ENCODE assay signal across 9 cellular contexts in the genomic region with DNA sequence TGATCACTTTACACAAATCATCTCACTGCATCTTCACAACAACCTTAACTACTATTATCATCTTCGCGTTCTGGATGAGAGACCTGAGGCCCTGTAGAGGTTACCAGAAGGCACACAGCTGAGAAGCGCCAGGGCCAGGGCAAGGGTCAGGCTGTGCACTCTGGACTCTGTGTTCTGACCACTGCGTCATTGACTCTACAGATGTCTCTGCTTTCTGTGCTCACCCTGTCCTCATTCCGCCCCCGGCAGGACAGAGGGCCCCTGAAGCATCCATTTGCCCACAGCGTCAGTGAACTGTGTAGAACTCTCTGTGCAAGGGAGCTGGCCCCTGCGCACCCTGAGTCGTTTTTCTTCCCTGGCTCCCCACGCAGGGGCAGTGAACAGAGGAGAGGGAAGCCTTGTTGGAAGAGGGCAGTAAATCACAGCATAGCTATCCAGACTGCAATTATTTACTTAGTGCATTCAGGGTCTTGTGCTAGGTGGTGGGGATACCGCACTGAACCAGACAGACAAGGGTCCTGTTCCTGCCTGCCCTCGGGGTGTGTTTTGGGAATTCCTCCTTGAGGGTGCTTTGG. TPM values are rescaled to one million over a fixed set of nuclear protein-coding genes. Genes with fewer than 3 reads are reported as not detected.
DNase-seq lines count a peak whose midpoint lies in the region; ATAC-seq and TF ChIP-seq lines count a peak whose summit lies in the region.
"Had no signal": no experiment of that assay in that cellular context is flagged by ENCODE, and none has a peak within 500 bp of the region (broad histone marks: within the 10 kb centered on the region; RNA-seq: fewer than 3 reads in every experiment).

No MANE protein-coding gene starts in this region.

- peak overlapping the region; percentile 67; the same call in 1 of the 2 replicates for H3K4me3 ChIP-seq in iPS-18c (ENCODE audit: insufficient read depth, low read depth, low read length)

- no peak for ATAC-seq in activated B cell treated with CpG ODN at 0.5 μM for 24 hours (ENCODE audit: low read depth)
- ATAC-seq in stimulated activated memory B cell treated with anti-CD40 and anti-IgM and Interleukin-4, amounts not matched to agents 10 μg/mL and 1 μg/mL and 100 μg/mL, for 72 hours, result no peak

- no peak for DNase-seq in T-helper 2 cell treated with Interferon-gamma antibody and Interleukin-4, amounts not matched to agents 5 μg/mL and 100 μg/mL, for 36 hours (ENCODE audit: low spot score)
- DNase-seq in T-helper 2 cell, result no peak
- no peak for DNase-seq in activated B cell treated with CpG ODN at 0.5 μM for 24 hours
- no peak for DNase-seq in UCSD-AML1 (lab: John Stamatoyannopoulos, UW; ENCODE audit: unreplicated experiment)
- DNase-seq in middle frontal gyrus (ENCODE audit: extremely low spot score, low spot score), result no peak
- no peak for DNase-seq in DMS53 (lab: John Stamatoyannopoulos, UW)
- DNase-seq: NCI-H1105 treated with DMSO at 0.1 percent for 48 hours had no signal

- CTCF ChIA-PET in activated B cell treated with CpG ODN at 0.5 μM for 24 hours (lab: Charles Lee), result no interaction called here

- no peaks in the 10 kb centered on the region for H3K36me3 Mint-ChIP-seq in T-helper 2 cell treated with Interferon-gamma antibody and Interleukin-4, amounts not matched to agents 5 μg/mL and 100 μg/mL, for 36 hours (ENCODE audit: low read depth)
- H3K36me3 Mint-ChIP-seq in activated B cell treated with CpG ODN at 0.5 μM for 24 hours (ENCODE audit: low read depth), result no peaks in the 10 kb centered on the region
- H3K36me3 Mint-ChIP-seq in stimulated activated memory B cell treated with anti-CD40 and anti-IgM and Interleukin-4, amounts not matched to agents 10 μg/mL and 1 μg/mL and 100 μg/mL, for 72 hours, result no peaks in the 10 kb centered on the region

- TF ChIP-seq CTCF in activated B cell treated with CpG ODN at 0.5 μM for 24 hours (IDR thresholded peaks at IDR 0.05), result no peak

- peak overlapping the region; percentile 95 for H3K27ac Mint-ChIP-seq in T-helper 2 cell treated with Interferon-gamma antibody and Interleukin-4, amounts not matched to agents 5 μg/mL and 100 μg/mL, for 36 hours
- H3K27ac Mint-ChIP-seq in activated B cell treated with CpG ODN at 0.5 μM for 24 hours, result peak overlapping the region; percentile 73
- peak overlapping the region; percentile 90 for H3K27ac Mint-ChIP-seq in stimulated activated memory B cell treated with anti-CD40 and anti-IgM and Interleukin-4, amounts not matched to agents 10 μg/mL and 1 μg/mL and 100 μg/mL, for 72 hours

- intact Hi-C loops in activated B cell treated with CpG ODN at 0.5 μM for 24 hours (cut with micrococcal nuclease), result loop anchor here (2.0 to 10.0 kb wide), 4 partner anchors 19 to 367 kb away; a partner anchor contains a TSS

- peak overlapping the region; percentile 95 for H3K4me3 Mint-ChIP-seq in T-helper 2 cell treated with Interferon-gamma antibody and Interleukin-4, amounts not matched to agents 5 μg/mL and 100 μg/mL, for 36 hours
- H3K4me3 Mint-ChIP-seq in activated B cell treated with CpG ODN at 0.5 μM for 24 hours, result peak overlapping the region; percentile 89
- peak overlapping the region; percentile 84 for H3K4me3 Mint-ChIP-seq in stimulated activated memory B cell treated with anti-CD40 and anti-IgM and Interleukin-4, amounts not matched to agents 10 μg/mL and 1 μg/mL and 100 μg/mL, for 72 hours

- no peaks in the 10 kb centered on the region for H3K27me3 Mint-ChIP-seq in T-helper 2 cell treated with Interferon-gamma antibody and Interleukin-4, amounts not matched to agents 5 μg/mL and 100 μg/mL, for 36 hours (ENCODE audit: low read depth)
- no peaks in the 10 kb centered on the region for H3K27me3 Mint-ChIP-seq in activated B cell treated with CpG ODN at 0.5 μM for 24 hours
- H3K27me3 Mint-ChIP-seq in stimulated activated memory B cell treated with anti-CD40 and anti-IgM and Interleukin-4, amounts not matched to agents 10 μg/mL and 1 μg/mL and 100 μg/mL, for 72 hours, result no peaks in the 10 kb centered on the region

- POLR2A ChIA-PET in activated B cell treated with CpG ODN at 0.5 μM for 24 hours (lab: Charles Lee), result interaction anchor here (1.1 to 1.9 kb wide), 4 partner anchors 60 to 1315 kb away, joined by 3 to 12 read pairs (median 6); a partner anchor contains a TSS

- no peaks in the 10 kb centered on the region for H3K9me3 Mint-ChIP-seq in T-helper 2 cell treated with Interferon-gamma antibody and Interleukin-4, amounts not matched to agents 5 μg/mL and 100 μg/mL, for 36 hours
- no peaks in the 10 kb centered on the region for H3K9me3 Mint-ChIP-seq in activated B cell treated with CpG ODN at 0.5 μM for 24 hours
- H3K9me3 Mint-ChIP-seq in stimulated activated memory B cell treated with anti-CD40 and anti-IgM and Interleukin-4, amounts not matched to agents 10 μg/mL and 1 μg/mL and 100 μg/mL, for 72 hours, result no peaks in the 10 kb centered on the region

- H3K4me1 Mint-ChIP-seq in T-helper 2 cell treated with Interferon-gamma antibody and Interleukin-4, amounts not matched to agents 5 μg/mL and 100 μg/mL, for 36 hours (ENCODE audit: low read depth), result peaks cover 22% of the 10 kb centered on the region
- peaks cover 25% of the 10 kb centered on the region for H3K4me1 Mint-ChIP-seq in activated B cell treated with CpG ODN at 0.5 μM for 24 hours
- H3K4me1 Mint-ChIP-seq in stimulated activated memory B cell treated with anti-CD40 and anti-IgM and Interleukin-4, amounts not matched to agents 10 μg/mL and 1 μg/mL and 100 μg/mL, for 72 hours, result peaks cover 29% of the 10 kb centered on the region

- peaks cover 9% of the 10 kb centered on the region for H3K9me3 ChIP-seq in iPS-18c (ENCODE audit: control insufficient read depth, insufficient read depth, low read length)

RNA-seq across cellular contexts. Expression of a gene that starts 6.1 kb away (rescaled TPM):
- 101 and 102 TPM in 2 replicates for total RNA-seq in activated B cell treated with CpG ODN at 0.5 μM for 24 hours

RNA-seq across cellular contexts. Expression of a gene that starts 19.0 kb away (rescaled TPM):
- total RNA-seq in activated B cell treated with CpG ODN at 0.5 μM for 24 hours, result 9.1 and 10.8 TPM in 2 replicates
